In the genomic region with DNA sequence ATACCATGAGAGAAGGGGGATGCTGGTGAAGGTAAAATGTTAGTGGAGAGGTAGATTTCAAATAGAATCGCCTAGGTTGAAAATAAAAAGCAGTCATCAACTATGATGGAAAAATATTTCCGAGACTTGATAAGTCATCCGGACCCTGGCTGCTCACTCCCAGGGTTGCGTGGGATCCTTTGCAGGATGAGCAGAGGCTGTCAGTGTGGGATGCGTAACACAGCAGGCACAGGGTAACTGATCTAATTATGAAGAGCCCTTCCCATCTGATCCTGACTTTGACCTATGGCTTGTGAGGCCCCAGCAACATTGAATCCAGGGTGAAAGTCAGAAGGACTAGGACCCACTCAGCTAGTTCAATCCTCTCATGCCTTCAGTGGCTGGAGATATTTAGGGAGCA, we compare ENCODE assay signal across 34 cellular contexts.
"Had no signal": no experiment of that assay in that cellular context is flagged by ENCODE, and none has a peak within 500 bp of the region (broad histone marks: within the 10 kb centered on the region; RNA-seq: fewer than 3 reads in every experiment).

No MANE protein-coding gene starts in this region.

- H3K4me3 ChIP-seq: MG63 had no signal

- H3K27ac ChIP-seq: KMS-11 had no signal

- H3K27me3 ChIP-seq: MG63 had no signal

- H3K9me3 ChIP-seq: MG63 had no signal

- H3K36me3 ChIP-seq: MG63 had no signal

- H3K4me2 ChIP-seq: KMS-11 had no signal

- DNase-seq: Karpas-422, Kasumi-1, KG1, MG63, MM.1S, MV-4-11, NCI-H1048, NCI-H1092, NCI-H1092 treated with DMSO at 0.1 percent for 48 hours, NCI-H1105, NCI-H1105 treated with DMSO at 0.1 percent for 48 hours, NCI-H1417, NCI-H1417 treated with DMSO at 0.1 percent for 48 hours, NCI-H1436, NCI-H1436 treated with DMSO at 0.1 percent for 48 hours, NCI-H146, NCI-H1694, NCI-H1694 treated with DMSO at 0.1 percent for 48 hours, NCI-H187, NCI-H187 treated with DMSO at 0.1 percent for 48 hours, NCI-H1930, NCI-H2029, NCI-H2029 treated with DMSO at 0.1 percent for 48 hours, NCI-H2081, NCI-H2081 treated with DMSO at 0.1 percent for 48 hours, NCI-H2171, NCI-H2171 treated with DMSO at 0.1 percent for 48 hours, NCI-H2227 treated with DMSO at 0.1 percent for 48 hours, NCI-H226, NCI-H345, NCI-H446, NCI-H446 treated with DMSO at 0.1 percent for 48 hours, NCI-H510A had no signal
